Comparison of ENCODE assay signal across 22 cellular contexts in genomic region chr1:24827737-24828136, GRCh38.
DNase-seq lines count a peak whose midpoint lies in the region; ATAC-seq and TF ChIP-seq lines count a peak whose summit lies in the region.
"Had no signal": no experiment of that assay in that cellular context is flagged by ENCODE, and none has a peak within 500 bp of the region (broad histone marks: within the 10 kb centered on the region; RNA-seq: fewer than 3 reads in every experiment).

No MANE protein-coding gene starts in this region.

- peak overlapping the region; percentile 62 for H3K9ac ChIP-seq in adipocyte (ENCODE audit: low read length)
- H3K9ac ChIP-seq: KMS-11 had no signal

- ATAC-seq in left ventricle myocardium superior, result peak; percentile 22
- no peak for ATAC-seq in Right ventricle myocardium inferior
- no peak for ATAC-seq in HG02763 (IDR thresholded peaks at IDR 0.05; ENCODE audit: unreplicated experiment)
- ATAC-seq: activated CD8-positive, alpha-beta T cell treated with anti-CD3 and anti-CD28 coated beads for 36 hours; naive thymus-derived CD4-positive, alpha-beta T cell; psoas muscle had no signal

- no peaks in the 10 kb centered on the region for H3K9me3 Mint-ChIP-seq in nephron
- H3K9me3 Mint-ChIP-seq: activated CD8-positive, alpha-beta T cell treated with anti-CD3 and anti-CD28 coated beads for 36 hours; activated naive CD4-positive, alpha-beta T cell treated with anti-CD3 and anti-CD28 coated beads for 36 hours; CD4-positive, alpha-beta memory T cell; naive thymus-derived CD4-positive, alpha-beta T cell had no signal

- H3K36me3 ChIP-seq in adipocyte (ENCODE audit: control insufficient read depth, insufficient read depth, low read length, severe bottlenecking) (peaks cover 5% of the 10 kb centered on the region), vagina (no peaks in the 10 kb centered on the region)

- no peak for TF ChIP-seq POLR2A in vagina (IDR thresholded peaks at IDR 0.05)

- peak overlapping the region; percentile 29 to 70 (median 39) for H3K27ac Mint-ChIP-seq in nephron
- H3K27ac Mint-ChIP-seq: activated CD8-positive, alpha-beta T cell treated with anti-CD3 and anti-CD28 coated beads for 36 hours; activated naive CD4-positive, alpha-beta T cell treated with anti-CD3 and anti-CD28 coated beads for 36 hours; CD4-positive, alpha-beta memory T cell; naive thymus-derived CD4-positive, alpha-beta T cell had no signal

- H3K4me1 Mint-ChIP-seq in nephron, result peaks cover 48% of the 10 kb centered on the region
- H3K4me1 Mint-ChIP-seq: CD4-positive, alpha-beta memory T cell had no signal

- no peak overlapping the region for H3K4me3 ChIP-seq in adipocyte (ENCODE audit: low read length)
- no peak overlapping the region for H3K4me3 ChIP-seq in vagina
- H3K4me3 ChIP-seq: psoas muscle had no signal

- intact Hi-C loops in left ventricle myocardium superior (cut with micrococcal nuclease), result loop anchor here (5.0 to 10.0 kb wide), 2 partner anchors 63 to 140 kb away; no protein-coding TSS in a partner anchor
- intact Hi-C loops in Right ventricle myocardium inferior (cut with DNase I), result loop anchor here (2.0 kb wide), 1 partner anchor 83 kb away; the partner anchor contains the start of gene CLIC4
- intact Hi-C loops in vagina (cut with DNase I), result no loop called here

- H3K27me3 ChIP-seq in adipocyte (replicated peaks; ENCODE audit: control insufficient read depth, insufficient read depth, low read length) (no peaks in the 10 kb centered on the region), vagina (no peaks in the 10 kb centered on the region)

- TF ChIP-seq CTCF in nephron (IDR thresholded peaks at IDR 0.05; ENCODE audit: unreplicated experiment in 3 of 3) (no peak), vagina (IDR thresholded peaks at IDR 0.05) (no peak)

- H3K27ac ChIP-seq in vagina, result peak overlapping the region; percentile 36
- H3K27ac ChIP-seq: KMS-11, psoas muscle had no signal

- peaks cover 7% of the 10 kb centered on the region for H3K36me3 Mint-ChIP-seq in nephron (ENCODE audit: low read depth)
- H3K36me3 Mint-ChIP-seq: CD4-positive, alpha-beta memory T cell; naive thymus-derived CD4-positive, alpha-beta T cell had no signal

- H3K9me3 ChIP-seq in adipocyte (ENCODE audit: control insufficient read depth, low read length), result no peaks in the 10 kb centered on the region
- H3K9me3 ChIP-seq in vagina, result no peaks in the 10 kb centered on the region
- H3K9me3 ChIP-seq: psoas muscle had no signal

- H3K4me1 ChIP-seq in adipocyte (ENCODE audit: control insufficient read depth, insufficient read depth, low read length), result peaks cover 57% of the 10 kb centered on the region
- H3K4me1 ChIP-seq in vagina, result peaks cover 57% of the 10 kb centered on the region
- H3K4me1 ChIP-seq: psoas muscle had no signal

- H3K4me3 Mint-ChIP-seq in nephron, result no peak overlapping the region
- H3K4me3 Mint-ChIP-seq: activated CD8-positive, alpha-beta T cell treated with anti-CD3 and anti-CD28 coated beads for 36 hours; activated naive CD4-positive, alpha-beta T cell treated with anti-CD3 and anti-CD28 coated beads for 36 hours; CD4-positive, alpha-beta memory T cell; naive thymus-derived CD4-positive, alpha-beta T cell had no signal

- no peak for DNase-seq in left ventricle myocardium superior
- no peak for DNase-seq in Right ventricle myocardium inferior (ENCODE audit: missing footprints)
- peak; percentile 40 for DNase-seq in adipocyte (ENCODE audit: low read depth)
- DNase-seq in vagina (ENCODE audit: extremely low spot score in 2 of 2), result no peak
- DNase-seq in NK-92 (lab: John Stamatoyannopoulos, UW; ENCODE audit: unreplicated experiment), result no peak
- no peak for DNase-seq in SK-N-DZ (ENCODE audit: low spot score)
- DNase-seq: activated CD8-positive, alpha-beta T cell treated with anti-CD3 and anti-CD28 coated beads for 36 hours; activated naive CD4-positive, alpha-beta T cell treated with anti-CD3 and anti-CD28 coated beads for 36 hours; activated T-cell treated with anti-CD3 and anti-CD28 coated beads, Interleukin-2, amount 50 U/mL, for 1 hour; aorta; CD4-positive, alpha-beta memory T cell; cerebellar nuclear complex; effector CD8-positive, alpha-beta T cell; hypothalamus; islet precursor cell; mammary epithelial cell; naive thymus-derived CD4-positive, alpha-beta T cell; psoas muscle; stimulated activated CD4-positive, alpha-beta T cell treated with anti-CD3 and anti-CD28 coated beads, Interleukin-12 subunit alpha, Interleukin-12 subunit beta, amount 100 ng/mL, for 4 hours had no signal

- no peaks in the 10 kb centered on the region for H3K27me3 Mint-ChIP-seq in nephron (ENCODE audit: low read depth)
